In the genomic region with DNA sequence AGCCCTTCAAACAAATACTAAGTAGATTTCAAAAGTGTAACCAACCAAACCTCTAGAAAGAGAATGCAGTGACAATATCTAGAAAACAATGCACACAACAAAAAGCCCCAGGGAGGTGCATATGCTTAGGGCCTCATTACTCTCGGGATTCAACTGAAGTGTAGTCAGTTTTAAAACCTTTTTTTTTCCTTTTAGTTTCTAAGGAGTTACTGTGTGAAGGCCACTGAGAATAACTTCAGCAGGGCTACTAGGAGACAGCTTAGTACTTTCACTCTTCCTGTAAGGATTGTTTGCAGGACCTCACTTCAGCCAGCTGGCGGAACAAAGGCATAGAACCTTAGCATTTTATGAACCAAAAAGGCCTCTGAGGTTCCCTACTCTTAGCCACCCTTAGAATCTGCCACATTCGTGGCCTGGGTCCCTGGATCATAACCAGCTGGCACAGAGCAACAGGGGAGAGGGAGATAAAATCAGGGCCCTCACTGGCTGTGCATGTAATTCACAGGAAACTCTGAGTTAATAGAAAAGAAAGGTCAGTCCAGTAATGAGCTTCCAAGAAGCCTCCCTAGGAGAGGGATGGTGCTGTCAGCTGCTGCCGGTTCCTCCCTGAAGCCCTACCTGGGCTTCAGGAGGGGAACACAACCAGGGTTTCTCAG, we compare ENCODE assay signal across 10 cellular contexts. TPM values are rescaled to one million over a fixed set of nuclear protein-coding genes. Genes with fewer than 3 reads are reported as not detected.
A peak's percentile ranks its signal among the peaks of the same experiment; 100 is the strongest.
DNase-seq lines count a peak whose midpoint lies in the region; FAIRE-seq and TF ChIP-seq lines count a peak whose summit lies in the region.
"Had no signal": no experiment of that assay in that cellular context is flagged by ENCODE, and none has a peak within 500 bp of the region (broad histone marks: within the 10 kb centered on the region; RNA-seq: fewer than 3 reads in every experiment).

No MANE protein-coding gene starts in this region.

- no peak for TF ChIP-seq CTCF in spleen (IDR thresholded peaks at IDR 0.05 in 8 of 11, conservative IDR thresholded peaks at IDR 0.05 in 3 of 11)

- intact Hi-C loops in spleen (cut with DNase I; ENCODE audit: low total_unique reads): no loop called here

- H3K27me3 ChIP-seq in effector memory CD4-positive, alpha-beta T cell (replicated peaks; ENCODE audit: control insufficient read depth, insufficient read depth, low read length, poor library complexity, severe bottlenecking): no peaks in the 10 kb centered on the region
- H3K27me3 ChIP-seq in spleen (replicated peaks in 1 of 7): no peaks in the 10 kb centered on the region

- peak; percentile 76 for FAIRE-seq in GM19239 (lab: Jason Lieb, UNC)
- FAIRE-seq in urothelium cell line (lab: Jason Lieb, UNC): no peak

- 36 to 78% (median 59%) methylated on average over 4 of the region's 4 CpGs for WGBS in spleen, 5 donors

- no peak overlapping the region for H3K4me3 ChIP-seq in effector memory CD4-positive, alpha-beta T cell (ENCODE audit: insufficient read depth, low read depth, low read length, poor library complexity, severe bottlenecking)
- peak overlapping the region in 3 of 8 donors; percentile 12 to 99 (median 99) for H3K4me3 ChIP-seq in spleen

- no peaks in the 10 kb centered on the region for H3K36me3 ChIP-seq in effector memory CD4-positive, alpha-beta T cell (ENCODE audit: control insufficient read depth, insufficient read depth, low read length)
- H3K36me3 ChIP-seq in spleen: no peaks in the 10 kb centered on the region

- no peak for TF ChIP-seq POLR2A in spleen (IDR thresholded peaks at IDR 0.05)

- peaks cover 50% of the 10 kb centered on the region for H3K4me1 ChIP-seq in effector memory CD4-positive, alpha-beta T cell (ENCODE audit: control insufficient read depth, insufficient read depth, low read length, poor library complexity, severe bottlenecking)
- H3K4me1 ChIP-seq in spleen: peaks cover 60 to 90% (median 82%) of the 10 kb centered on the region in 6 donors

- H3K9me3 ChIP-seq in effector memory CD4-positive, alpha-beta T cell (ENCODE audit: control insufficient read depth, low read length): no peaks in the 10 kb centered on the region
- H3K9me3 ChIP-seq in spleen: no peaks in the 10 kb centered on the region

- peak overlapping the region; percentile 84 for H3K27ac ChIP-seq in effector memory CD4-positive, alpha-beta T cell (ENCODE audit: insufficient read depth, low read length, poor library complexity, severe bottlenecking)
- peak overlapping the region; percentile 39 to 97 (median 90) for H3K27ac ChIP-seq in spleen

- DNase-seq in GM19239 (ENCODE audit: insufficient read length, low spot score) (no peak), RKO (ENCODE audit: low spot score) (peak; percentile 21), spleen (no peak), DMS79 (lab: John Stamatoyannopoulos, UW) (no peak), urothelium cell line (ENCODE audit: low spot score) (no peak), NCI-H1930 (lab: John Stamatoyannopoulos, UW) (no peak)
- no peak for DNase-seq in effector memory CD4-positive, alpha-beta T cell
- DNase-seq: MV-4-11; SHP77 treated with DMSO at 0.1 percent for 48 hours; stimulated activated CD4-positive, alpha-beta T cell treated with anti-CD3 and anti-CD28 coated beads, Interleukin-15, amount 100 ng/mL, for 24 hours had no signal

RNA-seq across cellular contexts. Expression of a gene that starts 3.6 kb away (rescaled TPM):
- 100 to 1,000 TPM; 130 to 168 (median 148) TPM for total RNA-seq in spleen
- 100 to 1,000 TPM in 1 of 3 donors, 10 to 100 TPM in 2; 60.3 to 101 (median 65.3) TPM for polyA plus RNA-seq in spleen
